17 cellular contexts compared by ENCODE assay signal in genomic region chr11:99241059-99241458, GRCh38.
A peak's percentile ranks its signal among the peaks of the same experiment; 100 is the strongest.
DNase-seq lines count a peak whose midpoint lies in the region; ATAC-seq, FAIRE-seq and TF ChIP-seq lines count a peak whose summit lies in the region.
"Had no signal": no experiment of that assay in that cellular context is flagged by ENCODE, and none has a peak within 500 bp of the region (broad histone marks: within the 10 kb centered on the region; RNA-seq: fewer than 3 reads in every experiment).

No MANE protein-coding gene starts in this region.

- no peak for TF ChIP-seq POLR2A in HepG2 (IDR thresholded peaks at IDR 0.05; ENCODE audit: insufficient read depth in 1 of 2, low read depth in 2 of 2, low read length in 2 of 2)

- BruUV-seq in HepG2 (replicated peaks; lab: Mats Ljungman, UMichigan): no TSS peak

- H3K36me3 ChIP-seq in HepG2 (replicated peaks in 1 of 2; ENCODE audit: control insufficient read depth in 1 of 2, insufficient read depth in 2 of 2, low read length in 2 of 2): no peaks in the 10 kb centered on the region
- H3K36me3 ChIP-seq: BLaER1 treated with 17β-estradiol and CSF1 and Interleukin-3, amounts not matched to agents 10 nM and 100 nM; HAP-1 had no signal

- H3K27me3 ChIP-seq in HepG2 (ENCODE audit: control insufficient read depth in 1 of 2, insufficient read depth in 2 of 2, low read length in 2 of 2): no peaks in the 10 kb centered on the region
- H3K27me3 ChIP-seq: BLaER1 treated with 17β-estradiol and CSF1 and Interleukin-3, amounts not matched to agents 10 nM and 100 nM had no signal

- in situ Hi-C loops in HepG2 (cut with HindIII; ENCODE audit: extremely low pct_ligation_motif_present, low pct_unique_long_range_greater_than_20kb): no loop called here

- POLR2A ChIA-PET in HepG2 (lab: Yijun Ruan, JAX): no interaction called here

- no peak for FAIRE-seq in HepG2 (lab: Jason Lieb, UNC)
- FAIRE-seq: D721Med had no signal

- no peaks in the 10 kb centered on the region for H3K79me2 ChIP-seq in HepG2 (ENCODE audit: insufficient read depth, low read length)

- no peak for TF ChIP-seq RAD21 in HepG2 (CRISPR knock-in tag; IDR thresholded peaks at IDR 0.05)

- no peak overlapping the region for H2AFZ ChIP-seq in HepG2 (ENCODE audit: low read length)
- H2AFZ ChIP-seq: GM23248 had no signal

- 1% methylated on average over 2 of the region's 2 CpGs for WGBS in HepG2 (ENCODE audit: low lambda C conversion rate)

- no peak overlapping the region for H3K9ac ChIP-seq in HepG2 (ENCODE audit: insufficient read depth, low read depth, low read length)
- H3K9ac ChIP-seq: BLaER1 treated with 17β-estradiol and CSF1 and Interleukin-3, amounts not matched to agents 10 nM and 100 nM; GM23248 had no signal

- ATAC-seq in HepG2 (no peak), GM21786 (IDR thresholded peaks at IDR 0.05; ENCODE audit: unreplicated experiment) (no peak)
- ATAC-seq: CD8-positive, alpha-beta T cell had no signal

- H3K4me2 ChIP-seq in HepG2 (ENCODE audit: low read depth, low read length): no peak overlapping the region

- H3K4me1 ChIP-seq in HepG2 (ENCODE audit: insufficient read depth, low read length): 0 out of 2 replicates have a peak, but pooled peaks cover 10% of the 10 kb centered on the region
- H3K4me1 ChIP-seq: HAP-1 had no signal

- H3K4me3 ChIP-seq in HepG2 (replicated peaks in 1 of 3; ENCODE audit: insufficient read depth in 1 of 3, low read depth in 2 of 3, low read length in 3 of 3): no peak overlapping the region
- H3K4me3 ChIP-seq: BLaER1 treated with 17β-estradiol and CSF1 and Interleukin-3, amounts not matched to agents 10 nM and 100 nM; GM23248; HAP-1 had no signal

- H3K9me3 ChIP-seq in HepG2 (ENCODE audit: low read length): no peaks in the 10 kb centered on the region
- H3K9me3 ChIP-seq: BLaER1 treated with 17β-estradiol and CSF1 and Interleukin-3, amounts not matched to agents 10 nM and 100 nM; HAP-1 had no signal

- CTCF ChIA-PET in HepG2 (lab: Yijun Ruan, JAX; ENCODE audit: low intra/inter-chr PET ratio, low total read pairs): no interaction called here

- TF ChIP-seq CTCF in HepG2 (CRISPR knock-in tag; IDR thresholded peaks at IDR 0.05): no peak

- H3K27ac ChIP-seq in HepG2 (ENCODE audit: extremely low read length, insufficient read depth, low read length): no peak overlapping the region
- H3K27ac ChIP-seq: 22Rv1, GM23248 had no signal

- DNase-seq in DMS53 (lab: John Stamatoyannopoulos, UW) (peak; percentile 31), DMS53 treated with DMSO at 0.1 percent for 48 hours (lab: John Stamatoyannopoulos, UW; ENCODE audit: unreplicated experiment) (no peak), NCI-H460 (ENCODE audit: extremely low read depth, low read depth) (peak; percentile 25), HepG2 (ENCODE audit: low spot score) (no peak), UCSD-AML1 (lab: John Stamatoyannopoulos, UW; ENCODE audit: unreplicated experiment) (no peak), MV-4-11 (lab: John Stamatoyannopoulos, UW) (no peak)
- DNase-seq: CD8-positive, alpha-beta T cell; COR-L47; DMS79 treated with DMSO at 0.1 percent for 48 hours; GF-D8; GM23248; KG1 had no signal

- intact Hi-C loops in HepG2 (cut with micrococcal nuclease; ENCODE audit: unreplicated experiment): no loop called here

- H4K20me1 ChIP-seq in HepG2 (ENCODE audit: insufficient read depth, low read length): no peaks in the 10 kb centered on the region; the same call in 1 of the 2 replicates
- H4K20me1 ChIP-seq: BLaER1 treated with 17β-estradiol and CSF1 and Interleukin-3, amounts not matched to agents 10 nM and 100 nM had no signal

- TF ChIP-seq EP300 in HepG2 (IDR thresholded peaks at IDR 0.05; ENCODE audit: low read depth in 2 of 2, low read length in 2 of 2): no peak
- TF ChIP-seq EP300 in HepG2 (CRISPR knock-in tag; IDR thresholded peaks at IDR 0.05; ENCODE audit: borderline replicate concordance): no peak

TF ChIP-seq in HepG2, 621 proteins besides CTCF, POLR2A, EP300 and RAD21:
- TF ChIP-seq PHF21A (CRISPR knock-in tag; IDR thresholded peaks at IDR 0.05) (no peak), IKZF4 (CRISPR knock-in tag; IDR thresholded peaks at IDR 0.05; ENCODE audit: borderline replicate concordance, low read depth, not compliant biosample characterization) (no peak), NFE2L2 (IDR thresholded peaks at IDR 0.05; ENCODE audit: low read length) (peak; percentile 40; the same call in 1 of the 2 replicates)

Comparison
In these comparisons a context has a peak if more than half of its experiments do, and no peak if none do; other contexts are left out.
1. DNase-seq: peak in DMS53 (single experiment) and NCI-H460 (single experiment); none in DMS53 treated with DMSO at 0.1 percent for 48 hours (single experiment), HepG2 (single experiment), UCSD-AML1 (single experiment) and MV-4-11 (single experiment).